Comparison of ENCODE assay signal across 2 cellular contexts in genomic region chr15:37791693-37792092, GRCh38.
TF ChIP-seq lines count a peak whose summit lies in the region.

No MANE protein-coding gene starts in this region.

TF ChIP-seq in SK-N-SH, 30 proteins besides CTCF, POLR2A, EP300 and RAD21:
- TF ChIP-seq, protein P1, sequence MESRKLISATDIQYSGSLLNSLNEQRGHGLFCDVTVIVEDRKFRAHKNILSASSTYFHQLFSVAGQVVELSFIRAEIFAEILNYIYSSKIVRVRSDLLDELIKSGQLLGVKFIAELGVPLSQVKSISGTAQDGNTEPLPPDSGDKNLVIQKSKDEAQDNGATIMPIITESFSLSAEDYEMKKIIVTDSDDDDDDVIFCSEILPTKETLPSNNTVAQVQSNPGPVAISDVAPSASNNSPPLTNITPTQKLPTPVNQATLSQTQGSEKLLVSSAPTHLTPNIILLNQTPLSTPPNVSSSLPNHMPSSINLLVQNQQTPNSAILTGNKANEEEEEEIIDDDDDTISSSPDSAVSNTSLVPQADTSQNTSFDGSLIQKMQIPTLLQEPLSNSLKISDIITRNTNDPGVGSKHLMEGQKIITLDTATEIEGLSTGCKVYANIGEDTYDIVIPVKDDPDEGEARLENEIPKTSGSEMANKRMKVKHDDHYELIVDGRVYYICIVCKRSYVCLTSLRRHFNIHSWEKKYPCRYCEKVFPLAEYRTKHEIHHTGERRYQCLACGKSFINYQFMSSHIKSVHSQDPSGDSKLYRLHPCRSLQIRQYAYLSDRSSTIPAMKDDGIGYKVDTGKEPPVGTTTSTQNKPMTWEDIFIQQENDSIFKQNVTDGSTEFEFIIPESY (IDR thresholded peaks at IDR 0.05; ENCODE audit: borderline replicate concordance, low read depth): no peak
- TF ChIP-seq FOSL2 (IDR thresholded peaks at IDR 0.05; ENCODE audit: borderline replicate concordance, low read depth) (no peak), SIN3A (IDR thresholded peaks at IDR 0.05; ENCODE audit: borderline replicate concordance, low read depth, low read length) (no peak), ELF1 (IDR thresholded peaks at IDR 0.05) (no peak), JUND (IDR thresholded peaks at IDR 0.05) (no peak), MXI1 (IDR thresholded peaks at IDR 0.05; ENCODE audit: low read depth, low read length) (no peak), YY1 (IDR thresholded peaks at IDR 0.05; ENCODE audit: low read depth) (no peak), GATA2 (CRISPR knock-in tag; IDR thresholded peaks at IDR 0.05) (no peak), USF1 (IDR thresholded peaks at IDR 0.05; ENCODE audit: borderline replicate concordance, low read depth) (no peak)
- TF ChIP-seq, protein P2, sequence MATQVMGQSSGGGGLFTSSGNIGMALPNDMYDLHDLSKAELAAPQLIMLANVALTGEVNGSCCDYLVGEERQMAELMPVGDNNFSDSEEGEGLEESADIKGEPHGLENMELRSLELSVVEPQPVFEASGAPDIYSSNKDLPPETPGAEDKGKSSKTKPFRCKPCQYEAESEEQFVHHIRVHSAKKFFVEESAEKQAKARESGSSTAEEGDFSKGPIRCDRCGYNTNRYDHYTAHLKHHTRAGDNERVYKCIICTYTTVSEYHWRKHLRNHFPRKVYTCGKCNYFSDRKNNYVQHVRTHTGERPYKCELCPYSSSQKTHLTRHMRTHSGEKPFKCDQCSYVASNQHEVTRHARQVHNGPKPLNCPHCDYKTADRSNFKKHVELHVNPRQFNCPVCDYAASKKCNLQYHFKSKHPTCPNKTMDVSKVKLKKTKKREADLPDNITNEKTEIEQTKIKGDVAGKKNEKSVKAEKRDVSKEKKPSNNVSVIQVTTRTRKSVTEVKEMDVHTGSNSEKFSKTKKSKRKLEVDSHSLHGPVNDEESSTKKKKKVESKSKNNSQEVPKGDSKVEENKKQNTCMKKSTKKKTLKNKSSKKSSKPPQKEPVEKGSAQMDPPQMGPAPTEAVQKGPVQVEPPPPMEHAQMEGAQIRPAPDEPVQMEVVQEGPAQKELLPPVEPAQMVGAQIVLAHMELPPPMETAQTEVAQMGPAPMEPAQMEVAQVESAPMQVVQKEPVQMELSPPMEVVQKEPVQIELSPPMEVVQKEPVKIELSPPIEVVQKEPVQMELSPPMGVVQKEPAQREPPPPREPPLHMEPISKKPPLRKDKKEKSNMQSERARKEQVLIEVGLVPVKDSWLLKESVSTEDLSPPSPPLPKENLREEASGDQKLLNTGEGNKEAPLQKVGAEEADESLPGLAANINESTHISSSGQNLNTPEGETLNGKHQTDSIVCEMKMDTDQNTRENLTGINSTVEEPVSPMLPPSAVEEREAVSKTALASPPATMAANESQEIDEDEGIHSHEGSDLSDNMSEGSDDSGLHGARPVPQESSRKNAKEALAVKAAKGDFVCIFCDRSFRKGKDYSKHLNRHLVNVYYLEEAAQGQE (IDR thresholded peaks at IDR 0.05; ENCODE audit: low read depth, low read length): no peak
- TF ChIP-seq, protein P3, sequence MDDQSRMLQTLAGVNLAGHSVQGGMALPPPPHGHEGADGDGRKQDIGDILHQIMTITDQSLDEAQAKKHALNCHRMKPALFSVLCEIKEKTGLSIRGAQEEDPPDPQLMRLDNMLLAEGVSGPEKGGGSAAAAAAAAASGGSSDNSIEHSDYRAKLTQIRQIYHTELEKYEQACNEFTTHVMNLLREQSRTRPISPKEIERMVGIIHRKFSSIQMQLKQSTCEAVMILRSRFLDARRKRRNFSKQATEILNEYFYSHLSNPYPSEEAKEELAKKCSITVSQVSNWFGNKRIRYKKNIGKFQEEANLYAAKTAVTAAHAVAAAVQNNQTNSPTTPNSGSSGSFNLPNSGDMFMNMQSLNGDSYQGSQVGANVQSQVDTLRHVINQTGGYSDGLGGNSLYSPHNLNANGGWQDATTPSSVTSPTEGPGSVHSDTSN (IDR thresholded peaks at IDR 0.05): no peak

TF ChIP-seq in SK-N-SH treated with all-trans-retinoic acid at 6 μM for 48 hours, 23 proteins besides CTCF, POLR2A, EP300 and RAD21 (continued from another document):
- TF ChIP-seq CSDC2 (CRISPR knock-in tag; IDR thresholded peaks at IDR 0.05) (no peak), ZFP3 (CRISPR knock-in tag; IDR thresholded peaks at IDR 0.05) (no peak), PATZ1 (CRISPR knock-in tag; IDR thresholded peaks at IDR 0.05; ENCODE audit: borderline replicate concordance) (no peak), CREB5 (CRISPR knock-in tag; IDR thresholded peaks at IDR 0.05; ENCODE audit: low read depth) (no peak)
- TF ChIP-seq, protein P4, sequence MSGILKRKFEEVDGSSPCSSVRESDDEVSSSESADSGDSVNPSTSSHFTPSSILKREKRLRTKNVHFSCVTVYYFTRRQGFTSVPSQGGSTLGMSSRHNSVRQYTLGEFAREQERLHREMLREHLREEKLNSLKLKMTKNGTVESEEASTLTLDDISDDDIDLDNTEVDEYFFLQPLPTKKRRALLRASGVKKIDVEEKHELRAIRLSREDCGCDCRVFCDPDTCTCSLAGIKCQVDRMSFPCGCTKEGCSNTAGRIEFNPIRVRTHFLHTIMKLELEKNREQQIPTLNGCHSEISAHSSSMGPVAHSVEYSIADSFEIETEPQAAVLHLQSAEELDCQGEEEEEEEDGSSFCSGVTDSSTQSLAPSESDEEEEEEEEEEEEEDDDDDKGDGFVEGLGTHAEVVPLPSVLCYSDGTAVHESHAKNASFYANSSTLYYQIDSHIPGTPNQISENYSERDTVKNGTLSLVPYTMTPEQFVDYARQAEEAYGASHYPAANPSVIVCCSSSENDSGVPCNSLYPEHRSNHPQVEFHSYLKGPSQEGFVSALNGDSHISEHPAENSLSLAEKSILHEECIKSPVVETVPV (CRISPR knock-in tag; IDR thresholded peaks at IDR 0.05): no peak
